ENCODE assay signal across 16 cellular contexts in the genomic region with DNA sequence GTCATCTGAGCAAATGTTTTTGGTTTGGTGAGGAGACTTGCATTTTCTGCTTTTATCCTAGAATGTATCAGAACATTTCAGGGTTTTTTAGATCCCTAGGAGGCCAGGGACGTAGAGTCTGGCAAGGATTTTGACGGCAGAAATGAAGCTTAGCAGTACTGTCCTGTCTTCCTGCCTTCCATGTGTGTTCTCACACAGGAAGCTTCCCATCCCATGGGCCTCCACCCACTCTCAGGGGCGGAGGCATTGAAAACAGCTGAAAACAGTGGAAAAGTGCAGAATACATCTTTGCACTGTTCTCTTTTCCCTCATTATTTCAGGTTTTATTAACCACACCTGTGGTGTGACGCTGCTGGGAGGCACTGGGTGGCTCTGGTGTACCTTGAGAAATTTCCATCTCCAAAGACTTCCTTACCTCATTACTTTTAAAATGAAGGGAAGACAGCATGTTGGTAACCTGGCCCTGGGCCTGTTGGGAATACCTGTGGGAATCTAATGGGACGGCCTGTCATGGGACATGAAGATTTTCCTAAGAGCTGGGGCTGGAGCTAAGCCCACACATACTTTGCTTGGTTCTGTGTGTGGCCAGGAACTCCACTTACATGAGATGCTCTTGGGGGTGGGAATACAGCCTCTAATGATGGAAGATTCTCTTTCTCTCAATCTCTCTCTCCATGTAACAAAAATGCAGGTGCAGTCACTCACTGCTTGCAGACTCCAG. TPM values are rescaled to one million over a fixed set of nuclear protein-coding genes. Genes with fewer than 3 reads are reported as not detected.
DNase-seq lines count a peak whose midpoint lies in the region; FAIRE-seq and TF ChIP-seq lines count a peak whose summit lies in the region.
"Had no signal": no experiment of that assay in that cellular context is flagged by ENCODE, and none has a peak within 500 bp of the region (broad histone marks: within the 10 kb centered on the region; RNA-seq: fewer than 3 reads in every experiment).

No MANE protein-coding gene starts in this region.

- H2AK5ac ChIP-seq in mesendoderm (ENCODE audit: low read length) = peak overlapping the region; percentile 37

- H3K4me2 ChIP-seq in mesendoderm (ENCODE audit: low read length) = no peak overlapping the region

- H3K56ac ChIP-seq in mesendoderm (ENCODE audit: low read length) = peak overlapping the region; percentile 77

- H3K18ac ChIP-seq in mesendoderm (ENCODE audit: low read length) = peak overlapping the region; percentile 94

- H3K27ac ChIP-seq in HUES6 (ENCODE audit: low read depth, low read length) (peak overlapping the region; percentile 44; the same call in 1 of the 2 replicates), mesendoderm (ENCODE audit: low read depth, low read length) (peak overlapping the region; percentile 64)
- H3K27ac ChIP-seq: BLaER1 treated with 17β-estradiol and CSF1 and Interleukin-3, amounts not matched to agents 10 nM and 100 nM had no signal

- H3K9me3 Mint-ChIP-seq in MCF 10A (ENCODE audit: unreplicated experiment) = no peaks in the 10 kb centered on the region
- H3K9me3 Mint-ChIP-seq: activated T-helper 2 cell treated with anti-CD3 and anti-CD28 coated beads, Interferon-gamma antibody, Interleukin-2, Interleukin-4, amounts not matched to agents 10 μg/mL and 5 μg/mL and 100 μg/mL, durations not matched to agents 14 hours and 24 hours and 36 hours; nephron progenitor cell had no signal

- H3K36me3 ChIP-seq in HUES6 (ENCODE audit: control insufficient read depth, insufficient read depth, low read length) (no peaks in the 10 kb centered on the region), mesendoderm (ENCODE audit: control insufficient read depth, insufficient read depth, low read length) (no peaks in the 10 kb centered on the region)
- H3K36me3 ChIP-seq: BLaER1 treated with 17β-estradiol and CSF1 and Interleukin-3, amounts not matched to agents 10 nM and 100 nM had no signal

- H3K79me1 ChIP-seq in mesendoderm (ENCODE audit: low read length) = no peaks in the 10 kb centered on the region

- no peaks in the 10 kb centered on the region for H3K79me2 ChIP-seq in mesendoderm (ENCODE audit: control insufficient read depth, insufficient read depth, low read length)

- no peak for FAIRE-seq in D721Med (lab: Jason Lieb, UNC)

- H3K9ac ChIP-seq in HUES6 (ENCODE audit: low read length) (peak overlapping the region; percentile 58), mesendoderm (ENCODE audit: low read length) (no peak overlapping the region)
- H3K9ac ChIP-seq: BLaER1 treated with 17β-estradiol and CSF1 and Interleukin-3, amounts not matched to agents 10 nM and 100 nM had no signal

- H3K4me1 Mint-ChIP-seq in MCF 10A (ENCODE audit: insufficient read depth, unreplicated experiment) = peaks cover 18% of the 10 kb centered on the region

- TF ChIP-seq CTCF in D721Med (IDR thresholded peaks at IDR 0.05; ENCODE audit: insufficient read depth, missing control alignments) = peak; percentile 30
- peak; percentile 52 for TF ChIP-seq CTCF in MCF 10A (IDR thresholded peaks at IDR 0.05; ENCODE audit: unreplicated experiment)

- H3K4me1 ChIP-seq in HUES6 (ENCODE audit: control insufficient read depth, insufficient read depth, low read length) = peaks cover 21% of the 10 kb centered on the region
- peaks cover 17% of the 10 kb centered on the region for H3K4me1 ChIP-seq in mesendoderm (ENCODE audit: control insufficient read depth, low read depth, low read length)

- no peak overlapping the region for H3K4me3 Mint-ChIP-seq in MCF 10A (ENCODE audit: unreplicated experiment)
- H3K4me3 Mint-ChIP-seq: nephron progenitor cell had no signal

- no peak overlapping the region for H3K23ac ChIP-seq in mesendoderm (ENCODE audit: low read length)

- H3K27ac Mint-ChIP-seq in MCF 10A (ENCODE audit: low read depth, unreplicated experiment) = no peak overlapping the region
- H3K27ac Mint-ChIP-seq: activated T-helper 2 cell treated with anti-CD3 and anti-CD28 coated beads, Interferon-gamma antibody, Interleukin-2, Interleukin-4, amounts not matched to agents 10 μg/mL and 5 μg/mL and 100 μg/mL, durations not matched to agents 14 hours and 24 hours and 36 hours had no signal

- peak overlapping the region; percentile 15 for H2BK120ac ChIP-seq in mesendoderm (ENCODE audit: low read depth, low read length)

- DNase-seq in D721Med (ENCODE audit: insufficient read length, low spot score) (no peak), MCF 10A (ENCODE audit: unreplicated experiment) (peak; percentile 44), mesendoderm (peak; percentile 71), OCI-M1 (lab: John Stamatoyannopoulos, UW) (no peak), DMS79 treated with DMSO at 0.1 percent for 48 hours (lab: John Stamatoyannopoulos, UW) (no peak)
- DNase-seq in activated T-cell treated with anti-CD3 and anti-CD28 coated beads, Interleukin-2, amount 50 U/mL, for 1 hour = no peak
- DNase-seq in activated CD8-positive, alpha-beta memory T cell treated with anti-CD3 and anti-CD28 coated beads, Interleukin-2, amount 50 U/mL, for 4 hours = no peak
- DNase-seq: activated CD4-positive, alpha-beta T cell treated with anti-CD3 and anti-CD28 coated beads for 4 hours; NCI-H774; nephron progenitor cell; stimulated activated CD4-positive, alpha-beta T cell treated with anti-CD3 and anti-CD28 coated beads, Interleukin-12 subunit alpha, Interleukin-12 subunit beta, amount 100 ng/mL, for 4 hours; SW 1271 had no signal

- peak overlapping the region; percentile 62 for H2BK5ac ChIP-seq in mesendoderm (ENCODE audit: low read length)

- no peak overlapping the region for H3K4ac ChIP-seq in mesendoderm (ENCODE audit: low read depth, low read length)

- H3K27me3 Mint-ChIP-seq in MCF 10A (ENCODE audit: insufficient read depth, unreplicated experiment) = no peaks in the 10 kb centered on the region

- H4K8ac ChIP-seq in mesendoderm (ENCODE audit: low read depth, low read length) = no peak overlapping the region

- WGBS in mesendoderm (ENCODE audit: extremely low coverage, insufficient coverage, low lambda C conversion rate) = no CpG with 5 or more reads among the region's 5 CpGs

- intact Hi-C loops in MCF 10A (cut with micrococcal nuclease) = loop anchor here (1.0 to 2.0 kb wide), 2 partner anchors 77 to 143 kb away; no protein-coding TSS in a partner anchor

- no peaks in the 10 kb centered on the region for H3K9me3 ChIP-seq in HUES6 (ENCODE audit: control insufficient read depth, insufficient read depth, low read depth, low read length)
- H3K9me3 ChIP-seq: BLaER1 treated with 17β-estradiol and CSF1 and Interleukin-3, amounts not matched to agents 10 nM and 100 nM had no signal

- H2BK15ac ChIP-seq in mesendoderm (replicated peaks; ENCODE audit: low read depth) = no peak overlapping the region

- H4K5ac ChIP-seq in mesendoderm (ENCODE audit: low read length) = peak overlapping the region; percentile 62

- H3K4me3 ChIP-seq in HUES6 (ENCODE audit: low read depth, low read length) (no peak overlapping the region; the same call in 1 of the 2 replicates), mesendoderm (ENCODE audit: low read length) (no peak overlapping the region)
- H3K4me3 ChIP-seq: BLaER1 treated with 17β-estradiol and CSF1 and Interleukin-3, amounts not matched to agents 10 nM and 100 nM had no signal

- no TSS peak for BruUV-seq in MCF 10A (replicated peaks; lab: Mats Ljungman, UMichigan)

- H3K27me3 ChIP-seq in HUES6 (ENCODE audit: control insufficient read depth, insufficient read depth, low read length) (no peaks in the 10 kb centered on the region), mesendoderm (ENCODE audit: insufficient read depth, low read length, poor library complexity) (no peaks in the 10 kb centered on the region)
- H3K27me3 ChIP-seq: BLaER1 treated with 17β-estradiol and CSF1 and Interleukin-3, amounts not matched to agents 10 nM and 100 nM had no signal

- POLR2A ChIA-PET in MCF 10A (lab: Yijun Ruan, JAX) = interaction anchor here (1.3 to 2.2 kb wide), 2 partner anchors 10 to 13 kb away, joined by 3 to 9 read pairs; no protein-coding TSS in a partner anchor

- peaks cover 5% of the 10 kb centered on the region for H3K36me3 Mint-ChIP-seq in MCF 10A (ENCODE audit: insufficient read depth, unreplicated experiment)

- CTCF ChIA-PET in MCF 10A (lab: Yijun Ruan, JAX) = interaction anchor here (0.5 to 2.5 kb wide), 34 partner anchors 10 to 987 kb away, joined by 3 to 16 read pairs (median 4); no protein-coding TSS in a partner anchor

RNA-seq across cellular contexts. Expression of a gene that starts 20.5 kb away (rescaled TPM):
- total RNA-seq in MCF 10A (2022) = not detected in 2 replicates
- polyA plus RNA-seq in mesendoderm (2013, experiment 1 of 2) = not detected
- polyA plus RNA-seq in mesendoderm (2013, experiment 2 of 2) = not detected
- total RNA-seq: activated T-helper 2 cell treated with anti-CD3 and anti-CD28 coated beads, Interferon-gamma antibody, Interleukin-2, Interleukin-4, amounts not matched to agents 10 μg/mL and 5 μg/mL and 100 μg/mL, durations not matched to agents 14 hours and 24 hours and 36 hours; HT1080 had no signal

Comparison
In these comparisons a context has a peak if more than half of its experiments do, and no peak if none do; other contexts are left out.
1. DNase-seq: peak in MCF 10A (single experiment) and mesendoderm (single experiment); none in D721Med (single experiment), activated T-cell treated with anti-CD3 and anti-CD28 coated beads, Interleukin-2, amount 50 U/mL, for 1 hour (single experiment), OCI-M1 (single experiment), activated CD8-positive, alpha-beta memory T cell treated with anti-CD3 and anti-CD28 coated beads, Interleukin-2, amount 50 U/mL, for 4 hours (single experiment) and DMS79 treated with DMSO at 0.1 percent for 48 hours (single experiment).